ENCODE assay signal across 21 cellular contexts in the genomic region with DNA sequence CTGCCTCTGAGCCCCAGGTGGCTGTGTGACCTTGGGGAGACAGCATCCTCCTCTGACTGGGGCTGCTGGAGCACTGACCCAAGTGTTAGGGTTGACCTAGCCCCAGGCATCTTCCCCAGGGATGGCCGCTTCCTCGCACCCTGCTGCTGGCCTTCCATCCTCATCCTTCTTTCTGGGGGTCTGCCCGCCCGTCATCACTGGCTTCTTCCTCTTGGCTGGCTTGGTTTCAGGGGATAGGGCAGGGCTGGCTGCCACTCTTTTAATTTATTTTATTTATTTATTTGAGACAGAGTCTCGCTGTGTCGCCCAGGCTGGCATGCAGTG.
"Had no signal": no experiment of that assay in that cellular context is flagged by ENCODE, and none has a peak within 500 bp of the region (broad histone marks: within the 10 kb centered on the region; RNA-seq: fewer than 3 reads in every experiment).

No MANE protein-coding gene starts in this region.

- H3K36me3 ChIP-seq: pancreas, prostate gland, upper lobe of right lung, vagina had no signal

- ATAC-seq: gastroesophageal sphincter; left lung; naive thymus-derived CD4-positive, alpha-beta T cell; pancreas; sciatic nerve; stimulated activated naive B cell treated with anti-CD40 and anti-IgM and Interleukin-4, amounts not matched to agents 10 μg/mL and 1 μg/mL and 100 μg/mL, for 72 hours; stimulated activated naive CD8-positive, alpha-beta T cell treated with anti-CD3 and anti-CD28 coated beads, Interleukin-15, amount 100 ng/mL, for 72 hours; upper lobe of right lung had no signal

- DNase-seq: esophagus squamous epithelium; foreskin fibroblast; mesenchymal stem cell; naive thymus-derived CD4-positive, alpha-beta T cell; stimulated activated CD4-positive, alpha-beta T cell treated with anti-CD3 and anti-CD28 coated beads, Interleukin-1b, Interleukin-23, amount 100 ng/mL, for 48 hours; stimulated activated CD4-positive, alpha-beta T cell treated with anti-CD3 and anti-CD28 coated beads, Interleukin-4, amount 100 ng/mL, for 24 hours; stimulated activated naive B cell treated with anti-CD40 and anti-IgM and Interleukin-4, amounts not matched to agents 10 μg/mL and 1 μg/mL and 100 μg/mL, for 72 hours; stimulated activated naive CD8-positive, alpha-beta T cell treated with anti-CD3 and anti-CD28 coated beads, Interleukin-15, amount 100 ng/mL, for 72 hours; testis had no signal

- H3K27ac Mint-ChIP-seq: dendritic cell treated with granulocyte-macrophage colony-stimulating factor and Interleukin-4, amounts not matched to agents 40 ng/mL and 50 ng/mL, for 4 days; immature natural killer cell; naive thymus-derived CD4-positive, alpha-beta T cell; stimulated activated naive B cell treated with anti-CD40 and anti-IgM and Interleukin-4, amounts not matched to agents 10 μg/mL and 1 μg/mL and 100 μg/mL, for 72 hours; stimulated activated naive CD8-positive, alpha-beta T cell treated with anti-CD3 and anti-CD28 coated beads, Interleukin-15, amount 100 ng/mL, for 72 hours had no signal

- H3K4me1 ChIP-seq: prostate gland, upper lobe of right lung had no signal

- H3K4me3 ChIP-seq: esophagus squamous epithelium, gastroesophageal sphincter, left lung, lung, pancreas, prostate gland, spleen, testis, tibial nerve, upper lobe of right lung, vagina had no signal

- H3K27me3 Mint-ChIP-seq: dendritic cell treated with granulocyte-macrophage colony-stimulating factor and Interleukin-4, amounts not matched to agents 40 ng/mL and 50 ng/mL, for 4 days; naive thymus-derived CD4-positive, alpha-beta T cell; stimulated activated naive B cell treated with anti-CD40 and anti-IgM and Interleukin-4, amounts not matched to agents 10 μg/mL and 1 μg/mL and 100 μg/mL, for 72 hours; stimulated activated naive CD8-positive, alpha-beta T cell treated with anti-CD3 and anti-CD28 coated beads, Interleukin-15, amount 100 ng/mL, for 72 hours had no signal

- H3K4me3 Mint-ChIP-seq: dendritic cell treated with granulocyte-macrophage colony-stimulating factor and Interleukin-4, amounts not matched to agents 40 ng/mL and 50 ng/mL, for 4 days; immature natural killer cell; naive thymus-derived CD4-positive, alpha-beta T cell; stimulated activated naive B cell treated with anti-CD40 and anti-IgM and Interleukin-4, amounts not matched to agents 10 μg/mL and 1 μg/mL and 100 μg/mL, for 72 hours; stimulated activated naive CD8-positive, alpha-beta T cell treated with anti-CD3 and anti-CD28 coated beads, Interleukin-15, amount 100 ng/mL, for 72 hours had no signal

- H3K36me3 Mint-ChIP-seq: immature natural killer cell had no signal

- H3K9me3 ChIP-seq: esophagus squamous epithelium, gastroesophageal sphincter, left lung, pancreas, prostate gland, spleen, testis, tibial nerve, upper lobe of right lung, vagina had no signal

- H3K27ac ChIP-seq: esophagus squamous epithelium, gastroesophageal sphincter, left lung, pancreas, spleen, testis, tibial nerve, upper lobe of right lung, vagina had no signal

- H3K27me3 ChIP-seq: esophagus squamous epithelium, gastroesophageal sphincter, left lung, pancreas, spleen, testis, tibial nerve, upper lobe of right lung, vagina had no signal

- H3K9me3 Mint-ChIP-seq: dendritic cell treated with granulocyte-macrophage colony-stimulating factor and Interleukin-4, amounts not matched to agents 40 ng/mL and 50 ng/mL, for 4 days; immature natural killer cell; naive thymus-derived CD4-positive, alpha-beta T cell; stimulated activated naive CD8-positive, alpha-beta T cell treated with anti-CD3 and anti-CD28 coated beads, Interleukin-15, amount 100 ng/mL, for 72 hours had no signal
